ENCODE assay signal across 26 cellular contexts in genomic region chr5:133454442-133454841, GRCh38.
"Had no signal": no experiment of that assay in that cellular context is flagged by ENCODE, and none has a peak within 500 bp of the region (broad histone marks: within the 10 kb centered on the region; RNA-seq: fewer than 3 reads in every experiment).

No MANE protein-coding gene starts in this region.

- ATAC-seq: activated CD4-positive, alpha-beta T cell treated with anti-CD3 and anti-CD28 coated beads for 36 hours; activated CD8-positive, alpha-beta T cell treated with anti-CD3 and anti-CD28 coated beads, Interleukin-2, amount 10 ng/mL, durations not matched to agents 7 days and 5 days; activated naive CD8-positive, alpha-beta T cell treated with anti-CD3 and anti-CD28 coated beads, Interleukin-2, amount 50 U/mL, for 24 hours; activated T-cell treated with anti-CD3 and anti-CD28 coated beads, Interleukin-2, amount 50 U/mL, for 4 hours; activated T-helper 17 cell treated with anti-CD3 and anti-CD28 coated beads, Interleukin-2, amount 50 U/mL, for 72 hours; body of pancreas; esophagus mucosa; foreskin keratinocyte; gastroesophageal sphincter; heart right ventricle; T-cell had no signal

- DNase-seq: activated CD4-positive, alpha-beta memory T cell treated with anti-CD3 and anti-CD28 coated beads for 36 hours; activated CD4-positive, alpha-beta T cell treated with anti-CD3 and anti-CD28 coated beads for 36 hours; activated CD4-positive, alpha-beta T cell treated with anti-CD3 and anti-CD28 coated beads, Interleukin-2, amount 10 ng/mL, durations not matched to agents 24 days and 14 days; activated CD4-positive, CD25-positive, alpha-beta regulatory T cell; activated CD4-positive, CD25-positive, alpha-beta regulatory T cell treated with anti-CD3 and anti-CD28 coated beads, Interleukin-2, amount 50 U/mL, for 72 hours; activated CD8-positive, alpha-beta T cell treated with anti-CD3 and anti-CD28 coated beads, Interleukin-2, amount 10 ng/mL, durations not matched to agents 7 days and 5 days; activated effector memory CD4-positive, alpha-beta T cell treated with Interleukin-2 at 50 U/mL for 16 hours; activated naive CD4-positive, alpha-beta T cell treated with anti-CD3 and anti-CD28 coated beads for 36 hours; activated naive CD8-positive, alpha-beta T cell treated with anti-CD3 and anti-CD28 coated beads for 36 hours; activated naive CD8-positive, alpha-beta T cell treated with anti-CD3 and anti-CD28 coated beads, Interleukin-2, amount 50 U/mL, for 24 hours; activated T-cell treated with anti-CD3 and anti-CD28 coated beads, Interleukin-2, amount 50 U/mL, for 4 hours; adrenal gland; amygdala; aorta; body of pancreas; caudate nucleus; effector CD8-positive, alpha-beta T cell; endodermal cell; foreskin keratinocyte; heart right ventricle; SW 1271; T-cell had no signal

- H3K4me3 Mint-ChIP-seq: activated CD4-positive, alpha-beta memory T cell treated with anti-CD3 and anti-CD28 coated beads for 36 hours; activated CD4-positive, alpha-beta T cell treated with anti-CD3 and anti-CD28 coated beads for 36 hours; activated CD4-positive, alpha-beta T cell treated with anti-CD3 and anti-CD28 coated beads, Interleukin-2, amount 10 ng/mL, durations not matched to agents 24 days and 14 days; activated CD8-positive, alpha-beta T cell treated with anti-CD3 and anti-CD28 coated beads, Interleukin-2, amount 10 ng/mL, durations not matched to agents 7 days and 5 days; activated naive CD4-positive, alpha-beta T cell treated with anti-CD3 and anti-CD28 coated beads for 36 hours; activated naive CD4-positive, alpha-beta T cell treated with anti-CD3 and anti-CD28 coated beads, Interleukin-2, amount 50 U/mL, for 24 hours; activated naive CD8-positive, alpha-beta T cell treated with anti-CD3 and anti-CD28 coated beads for 36 hours; activated naive CD8-positive, alpha-beta T cell treated with anti-CD3 and anti-CD28 coated beads, Interleukin-2, amount 50 U/mL, for 24 hours; activated T-cell treated with anti-CD3 and anti-CD28 coated beads, Interleukin-2, amount 50 U/mL, for 4 hours; activated T-helper 17 cell treated with anti-CD3 and anti-CD28 coated beads, Interleukin-2, amount 50 U/mL, for 72 hours; endodermal cell; T-cell had no signal

- H3K27ac Mint-ChIP-seq: activated CD4-positive, alpha-beta memory T cell treated with anti-CD3 and anti-CD28 coated beads for 36 hours; activated CD4-positive, alpha-beta T cell treated with anti-CD3 and anti-CD28 coated beads for 36 hours; activated CD4-positive, alpha-beta T cell treated with anti-CD3 and anti-CD28 coated beads, Interleukin-2, amount 10 ng/mL, durations not matched to agents 24 days and 14 days; activated CD8-positive, alpha-beta T cell treated with anti-CD3 and anti-CD28 coated beads, Interleukin-2, amount 10 ng/mL, durations not matched to agents 7 days and 5 days; activated naive CD4-positive, alpha-beta T cell treated with anti-CD3 and anti-CD28 coated beads for 36 hours; activated naive CD4-positive, alpha-beta T cell treated with anti-CD3 and anti-CD28 coated beads, Interleukin-2, amount 50 U/mL, for 24 hours; activated naive CD8-positive, alpha-beta T cell treated with anti-CD3 and anti-CD28 coated beads for 36 hours; activated naive CD8-positive, alpha-beta T cell treated with anti-CD3 and anti-CD28 coated beads, Interleukin-2, amount 50 U/mL, for 24 hours; activated T-helper 17 cell treated with anti-CD3 and anti-CD28 coated beads, Interleukin-2, amount 50 U/mL, for 72 hours; endodermal cell; T-cell had no signal

- H3K36me3 Mint-ChIP-seq: activated CD4-positive, alpha-beta memory T cell treated with anti-CD3 and anti-CD28 coated beads for 36 hours; activated naive CD4-positive, alpha-beta T cell treated with anti-CD3 and anti-CD28 coated beads, Interleukin-2, amount 50 U/mL, for 24 hours; activated naive CD8-positive, alpha-beta T cell treated with anti-CD3 and anti-CD28 coated beads for 36 hours; T-cell had no signal

- H3K4me1 Mint-ChIP-seq: activated naive CD4-positive, alpha-beta T cell treated with anti-CD3 and anti-CD28 coated beads, Interleukin-2, amount 50 U/mL, for 24 hours; activated naive CD8-positive, alpha-beta T cell treated with anti-CD3 and anti-CD28 coated beads for 36 hours; endodermal cell had no signal

- H3K27me3 Mint-ChIP-seq: activated CD4-positive, alpha-beta T cell treated with anti-CD3 and anti-CD28 coated beads for 36 hours; activated naive CD4-positive, alpha-beta T cell treated with anti-CD3 and anti-CD28 coated beads, Interleukin-2, amount 50 U/mL, for 24 hours; activated naive CD8-positive, alpha-beta T cell treated with anti-CD3 and anti-CD28 coated beads for 36 hours had no signal

- H3K9me3 Mint-ChIP-seq: activated CD4-positive, alpha-beta memory T cell treated with anti-CD3 and anti-CD28 coated beads for 36 hours; activated CD4-positive, alpha-beta T cell treated with anti-CD3 and anti-CD28 coated beads, Interleukin-2, amount 10 ng/mL, durations not matched to agents 24 days and 14 days; activated naive CD4-positive, alpha-beta T cell treated with anti-CD3 and anti-CD28 coated beads for 36 hours; activated naive CD4-positive, alpha-beta T cell treated with anti-CD3 and anti-CD28 coated beads, Interleukin-2, amount 50 U/mL, for 24 hours; activated naive CD8-positive, alpha-beta T cell treated with anti-CD3 and anti-CD28 coated beads for 36 hours; activated naive CD8-positive, alpha-beta T cell treated with anti-CD3 and anti-CD28 coated beads, Interleukin-2, amount 50 U/mL, for 24 hours; activated T-cell treated with anti-CD3 and anti-CD28 coated beads, Interleukin-2, amount 50 U/mL, for 4 hours; activated T-helper 17 cell treated with anti-CD3 and anti-CD28 coated beads, Interleukin-2, amount 50 U/mL, for 72 hours; endodermal cell; T-cell had no signal
